ENCODE assay signal across 16 cellular contexts in genomic region chr1:36448530-36449051, GRCh38. TPM values are rescaled to one million over a fixed set of nuclear protein-coding genes. Genes with fewer than 3 reads are reported as not detected.
DNase-seq lines count a peak whose midpoint lies in the region; ATAC-seq and TF ChIP-seq lines count a peak whose summit lies in the region.
"Had no signal": no experiment of that assay in that cellular context is flagged by ENCODE, and none has a peak within 500 bp of the region (broad histone marks: within the 10 kb centered on the region; RNA-seq: fewer than 3 reads in every experiment).

No MANE protein-coding gene starts in this region.

- no peaks in the 10 kb centered on the region for H3K9me3 ChIP-seq in CD8-positive, alpha-beta T cell (ENCODE audit: low read length)

- H3K27me3 Mint-ChIP-seq in activated CD4-positive, alpha-beta T cell treated with anti-CD3 and anti-CD28 coated beads, Interleukin-2, amount 10 ng/mL, durations not matched to agents 24 days and 14 days, result peaks cover 6% of the 10 kb centered on the region
- peaks cover 5% of the 10 kb centered on the region for H3K27me3 Mint-ChIP-seq in endothelial cell (ENCODE audit: unreplicated experiment)
- no peaks in the 10 kb centered on the region for H3K27me3 Mint-ChIP-seq in CD8-positive, alpha-beta T cell (ENCODE audit: low read depth)

- H3K27ac ChIP-seq in CD8-positive, alpha-beta T cell (ENCODE audit: low read depth, low read length), result no peak overlapping the region

- intact Hi-C loops in activated CD4-positive, alpha-beta T cell treated with anti-CD3 and anti-CD28 coated beads, Interleukin-2, amount 10 ng/mL, durations not matched to agents 24 days and 14 days (cut with micrococcal nuclease), result no loop called here
- intact Hi-C loops in CD8-positive, alpha-beta T cell (cut with DNase I, micrococcal nuclease), result no loop called here

- no peaks in the 10 kb centered on the region for H3K9me3 Mint-ChIP-seq in activated CD4-positive, alpha-beta T cell treated with anti-CD3 and anti-CD28 coated beads, Interleukin-2, amount 10 ng/mL, durations not matched to agents 24 days and 14 days
- no peaks in the 10 kb centered on the region for H3K9me3 Mint-ChIP-seq in endothelial cell (ENCODE audit: unreplicated experiment)
- no peaks in the 10 kb centered on the region for H3K9me3 Mint-ChIP-seq in stimulated activated effector memory CD8-positive, alpha-beta T cell treated with anti-CD3 and anti-CD28 coated beads, Interleukin-12 subunit alpha, Interleukin-12 subunit beta, amount 100 ng/mL, for 72 hours
- no peaks in the 10 kb centered on the region for H3K9me3 Mint-ChIP-seq in CD8-positive, alpha-beta T cell

- H3K4me1 Mint-ChIP-seq in activated CD4-positive, alpha-beta T cell treated with anti-CD3 and anti-CD28 coated beads, Interleukin-2, amount 10 ng/mL, durations not matched to agents 24 days and 14 days, result peaks cover 20% of the 10 kb centered on the region
- peaks cover 28% of the 10 kb centered on the region for H3K4me1 Mint-ChIP-seq in endothelial cell (ENCODE audit: unreplicated experiment)
- H3K4me1 Mint-ChIP-seq in stimulated activated effector memory CD8-positive, alpha-beta T cell treated with anti-CD3 and anti-CD28 coated beads, Interleukin-12 subunit alpha, Interleukin-12 subunit beta, amount 100 ng/mL, for 72 hours, result peaks cover 20% of the 10 kb centered on the region
- H3K4me1 Mint-ChIP-seq in CD8-positive, alpha-beta T cell (ENCODE audit: low read depth), result peaks cover 17% of the 10 kb centered on the region

- peaks cover 5% of the 10 kb centered on the region for H3K4me1 ChIP-seq in CD8-positive, alpha-beta T cell (ENCODE audit: insufficient read depth, low read length)

- DNase-seq in activated CD4-positive, alpha-beta T cell treated with anti-CD3 and anti-CD28 coated beads, Interleukin-2, amount 10 ng/mL, durations not matched to agents 24 days and 14 days, result no peak
- DNase-seq in activated CD4-positive, alpha-beta T cell treated with anti-CD3 and anti-CD28 coated beads, Interleukin-2, amount 50 U/mL, for 48 hours, result no peak
- peak; percentile 84 for DNase-seq in NCI-H2171 (lab: John Stamatoyannopoulos, UW)
- no peak for DNase-seq in endothelial cell (ENCODE audit: low spot score)
- no peak for DNase-seq in stimulated activated effector memory CD8-positive, alpha-beta T cell treated with anti-CD3 and anti-CD28 coated beads, Interleukin-12 subunit alpha, Interleukin-12 subunit beta, amount 100 ng/mL, for 72 hours (ENCODE audit: low spot score in 2 of 2)
- DNase-seq in CD8-positive, alpha-beta T cell, result no peak
- no peak for DNase-seq in HCEC 1CT
- DNase-seq: dermis blood vessel endothelial cell; H7; NCI-H187 treated with DMSO at 0.1 percent for 48 hours; PC-3; right cardiac atrium; stimulated activated CD4-positive, alpha-beta T cell treated with anti-CD3 and anti-CD28 coated beads, Interleukin-4, amount 100 ng/mL, for 24 hours; stimulated activated naive CD8-positive, alpha-beta T cell treated with anti-CD3 and anti-CD28 coated beads, Interleukin-15, Interleukin-2, amounts not matched to agents 100 U/mL and 50 U/mL, for 24 hours had no signal

- H3K27me3 ChIP-seq in CD8-positive, alpha-beta T cell (ENCODE audit: insufficient read depth, low read length), result no peaks in the 10 kb centered on the region

- H3K4me3 ChIP-seq in CD8-positive, alpha-beta T cell (ENCODE audit: low read depth, low read length), result no peak overlapping the region

- POLR2A ChIA-PET in CD8-positive, alpha-beta T cell (lab: Charles Lee), result interaction anchor here (3.2 kb wide), 1 partner anchor 16 kb away, joined by 10 read pairs; the partner anchor contains the start of gene MRPS15

- ATAC-seq in stimulated activated effector memory CD8-positive, alpha-beta T cell treated with anti-CD3 and anti-CD28 coated beads, Interleukin-12 subunit alpha, Interleukin-12 subunit beta, amount 100 ng/mL, for 72 hours, result no peak
- ATAC-seq in CD8-positive, alpha-beta T cell, result no peak
- no peak for ATAC-seq in GM21576 (IDR thresholded peaks at IDR 0.05; ENCODE audit: unreplicated experiment)
- ATAC-seq: PC-3; right cardiac atrium; stimulated activated naive CD8-positive, alpha-beta T cell treated with anti-CD3 and anti-CD28 coated beads, Interleukin-15, Interleukin-2, amounts not matched to agents 100 U/mL and 50 U/mL, for 24 hours had no signal

- TF ChIP-seq CTCF in endothelial cell (IDR thresholded peaks at IDR 0.05; ENCODE audit: unreplicated experiment), result no peak
- TF ChIP-seq CTCF in CD8-positive, alpha-beta T cell (IDR thresholded peaks at IDR 0.05), result no peak

- no peaks in the 10 kb centered on the region for H3K36me3 ChIP-seq in CD8-positive, alpha-beta T cell (ENCODE audit: insufficient read depth, low read length)

- CTCF ChIA-PET in CD8-positive, alpha-beta T cell (lab: Charles Lee), result no interaction called here

- no peaks in the 10 kb centered on the region for H3K36me3 Mint-ChIP-seq in activated CD4-positive, alpha-beta T cell treated with anti-CD3 and anti-CD28 coated beads, Interleukin-2, amount 10 ng/mL, durations not matched to agents 24 days and 14 days (ENCODE audit: low read depth)
- peaks cover 4% of the 10 kb centered on the region for H3K36me3 Mint-ChIP-seq in endothelial cell (ENCODE audit: low read depth, unreplicated experiment)
- H3K36me3 Mint-ChIP-seq in stimulated activated effector memory CD8-positive, alpha-beta T cell treated with anti-CD3 and anti-CD28 coated beads, Interleukin-12 subunit alpha, Interleukin-12 subunit beta, amount 100 ng/mL, for 72 hours, result peaks cover 10% of the 10 kb centered on the region
- peaks cover 2% of the 10 kb centered on the region for H3K36me3 Mint-ChIP-seq in CD8-positive, alpha-beta T cell

- peak overlapping the region; percentile 25 for H3K4me3 Mint-ChIP-seq in activated CD4-positive, alpha-beta T cell treated with anti-CD3 and anti-CD28 coated beads, Interleukin-2, amount 10 ng/mL, durations not matched to agents 24 days and 14 days
- H3K4me3 Mint-ChIP-seq in endothelial cell (ENCODE audit: unreplicated experiment), result peak overlapping the region; percentile 52
- no peak overlapping the region for H3K4me3 Mint-ChIP-seq in stimulated activated effector memory CD8-positive, alpha-beta T cell treated with anti-CD3 and anti-CD28 coated beads, Interleukin-12 subunit alpha, Interleukin-12 subunit beta, amount 100 ng/mL, for 72 hours
- H3K4me3 Mint-ChIP-seq in CD8-positive, alpha-beta T cell, result no peak overlapping the region

- no peak overlapping the region for H3K27ac Mint-ChIP-seq in activated CD4-positive, alpha-beta T cell treated with anti-CD3 and anti-CD28 coated beads, Interleukin-2, amount 10 ng/mL, durations not matched to agents 24 days and 14 days
- H3K27ac Mint-ChIP-seq in endothelial cell (ENCODE audit: unreplicated experiment), result peak overlapping the region; percentile 32
- peak overlapping the region; percentile 4 for H3K27ac Mint-ChIP-seq in stimulated activated effector memory CD8-positive, alpha-beta T cell treated with anti-CD3 and anti-CD28 coated beads, Interleukin-12 subunit alpha, Interleukin-12 subunit beta, amount 100 ng/mL, for 72 hours
- H3K27ac Mint-ChIP-seq in CD8-positive, alpha-beta T cell, result no peak overlapping the region

RNA-seq across cellular contexts. Expression of gene OSCP1, which starts 1.7 kb away (rescaled TPM):
- 0.82 and 0.92 TPM in 2 replicates for total RNA-seq in activated CD4-positive, alpha-beta T cell treated with anti-CD3 and anti-CD28 coated beads, Interleukin-2, amount 10 ng/mL, durations not matched to agents 24 days and 14 days
- total RNA-seq in endothelial cell (ENCODE audit: unreplicated experiment), result 5.1 TPM
- 1 to 10 TPM; 1.8 to 2.0 TPM for total RNA-seq in CD8-positive, alpha-beta T cell

RNA-seq across cellular contexts. Expression of gene MRPS15, which starts 15.6 kb away (rescaled TPM):
- 117 and 126 TPM in 2 replicates for total RNA-seq in activated CD4-positive, alpha-beta T cell treated with anti-CD3 and anti-CD28 coated beads, Interleukin-2, amount 10 ng/mL, durations not matched to agents 24 days and 14 days
- total RNA-seq in endothelial cell (ENCODE audit: unreplicated experiment), result 78.8 TPM
- total RNA-seq in CD8-positive, alpha-beta T cell, result 10 to 100 TPM; 37.9 to 45.4 TPM

RNA-seq across cellular contexts. Expression of gene CSF3R, which starts 34.1 kb away (rescaled TPM):
- 0.07 and 0.16 TPM in 2 replicates for total RNA-seq in activated CD4-positive, alpha-beta T cell treated with anti-CD3 and anti-CD28 coated beads, Interleukin-2, amount 10 ng/mL, durations not matched to agents 24 days and 14 days
- total RNA-seq in endothelial cell (ENCODE audit: unreplicated experiment), result 1.4 TPM
- under 1 TPM; 0.31 to 0.41 TPM for total RNA-seq in CD8-positive, alpha-beta T cell
- total RNA-seq: dermis blood vessel endothelial cell, fibroblast of villous mesenchyme, PC-3 had no signal

RNA-seq across cellular contexts. Expression of gene LSM10, which starts 50.9 kb away (rescaled TPM):
- 58.6 and 61.6 TPM in 2 replicates for total RNA-seq in activated CD4-positive, alpha-beta T cell treated with anti-CD3 and anti-CD28 coated beads, Interleukin-2, amount 10 ng/mL, durations not matched to agents 24 days and 14 days
- total RNA-seq in endothelial cell (ENCODE audit: unreplicated experiment), result 22.3 TPM
- 10 to 100 TPM; 20.9 to 21.4 TPM for total RNA-seq in CD8-positive, alpha-beta T cell

Comparison
In these comparisons a context has a peak if more than half of its experiments do, and no peak if none do; other contexts are left out.
1. H3K27ac Mint-ChIP-seq: peak in endothelial cell (single experiment) and stimulated activated effector memory CD8-positive, alpha-beta T cell treated with anti-CD3 and anti-CD28 coated beads, Interleukin-12 subunit alpha, Interleukin-12 subunit beta, amount 100 ng/mL, for 72 hours (single experiment); none in activated CD4-positive, alpha-beta T cell treated with anti-CD3 and anti-CD28 coated beads, Interleukin-2, amount 10 ng/mL, durations not matched to agents 24 days and 14 days (single experiment) and CD8-positive, alpha-beta T cell (single experiment).
2. H3K4me3 Mint-ChIP-seq: peak in activated CD4-positive, alpha-beta T cell treated with anti-CD3 and anti-CD28 coated beads, Interleukin-2, amount 10 ng/mL, durations not matched to agents 24 days and 14 days (single experiment) and endothelial cell (single experiment); none in stimulated activated effector memory CD8-positive, alpha-beta T cell treated with anti-CD3 and anti-CD28 coated beads, Interleukin-12 subunit alpha, Interleukin-12 subunit beta, amount 100 ng/mL, for 72 hours (single experiment) and CD8-positive, alpha-beta T cell (single experiment).